9 cellular contexts compared by ENCODE assay signal in genomic region chr2:216139884-216140283, GRCh38. TPM values are rescaled to one million over a fixed set of nuclear protein-coding genes. Genes with fewer than 3 reads are reported as not detected.
A peak's percentile ranks its signal among the peaks of the same experiment; 100 is the strongest.
DNase-seq lines count a peak whose midpoint lies in the region; ATAC-seq and TF ChIP-seq lines count a peak whose summit lies in the region.
"Had no signal": no experiment of that assay in that cellular context is flagged by ENCODE, and none has a peak within 500 bp of the region (broad histone marks: within the 10 kb centered on the region; RNA-seq: fewer than 3 reads in every experiment).

No MANE protein-coding gene starts in this region.

- DNase-seq in DND-41, result no peak
- DNase-seq in amniotic epithelial cell (ENCODE audit: low read depth), result peak; percentile 60
- peak in 1 of 2 donors; percentile 9 for DNase-seq in memory B cell (ENCODE audit: low spot score in 2 of 2)
- no peak for DNase-seq in activated T-cell treated with anti-CD3 and anti-CD28 coated beads, Interleukin-2, amount 50 U/mL, for 4 hours
- no peak for DNase-seq in NCI-H1436 (lab: John Stamatoyannopoulos, UW)

- H2AFZ ChIP-seq in DND-41 (ENCODE audit: low read depth, low read length) (no peak overlapping the region), KMS-11 (ENCODE audit: low read depth) (no peak overlapping the region)

- H3K27ac Mint-ChIP-seq in memory B cell, result no peak overlapping the region

- H3K4me3 ChIP-seq in DND-41 (ENCODE audit: low read depth in 1 of 2, low read length in 2 of 2), result no peak overlapping the region
- no peak overlapping the region for H3K4me3 ChIP-seq in KMS-11 (IDR thresholded peaks at IDR 0.05; ENCODE audit: insufficient read depth, low read depth, low read length)
- H3K4me3 ChIP-seq: SJSA1 had no signal

- no peaks in the 10 kb centered on the region for H3K4me1 ChIP-seq in DND-41 (ENCODE audit: insufficient read depth, low read length)
- H3K4me1 ChIP-seq in KMS-11 (ENCODE audit: low read depth, poor library complexity, severe bottlenecking), result peaks cover 51% of the 10 kb centered on the region
- H3K4me1 ChIP-seq: SJSA1 had no signal

- H3K27me3 ChIP-seq in DND-41 (ENCODE audit: insufficient read depth, low read length, poor library complexity), result no peaks in the 10 kb centered on the region
- no peaks in the 10 kb centered on the region for H3K27me3 ChIP-seq in KMS-11 (ENCODE audit: insufficient read depth, low read depth)
- H3K27me3 ChIP-seq: SJSA1 had no signal

- ATAC-seq in DND-41 (ENCODE audit: insufficient read depth, low read depth), result peak; percentile 48; the same call in 2 of the 3 replicates
- peak; percentile 53 for ATAC-seq in memory B cell (ENCODE audit: low read depth)
- ATAC-seq in HG03175 (IDR thresholded peaks at IDR 0.05; ENCODE audit: unreplicated experiment), result no peak
- no peak for ATAC-seq in HG02610 (IDR thresholded peaks at IDR 0.05; ENCODE audit: unreplicated experiment)
- ATAC-seq in activated T-cell treated with anti-CD3 and anti-CD28 coated beads, Interleukin-2, amount 50 U/mL, for 4 hours, result no peak

- TF ChIP-seq CTCF in DND-41 (IDR thresholded peaks at IDR 0.05; ENCODE audit: borderline replicate concordance, extremely low read depth, low read length, poor library complexity, severe bottlenecking) (peak; percentile 56), KMS-11 (conservative IDR thresholded peaks at IDR 0.05; ENCODE audit: low read depth, low read length) (peak; percentile 60)

- H3K4me1 Mint-ChIP-seq in memory B cell, result peaks cover 6% of the 10 kb centered on the region
- H3K4me1 Mint-ChIP-seq in activated T-cell treated with anti-CD3 and anti-CD28 coated beads, Interleukin-2, amount 50 U/mL, for 4 hours (ENCODE audit: low read depth), result peaks cover 22% of the 10 kb centered on the region

- no peaks in the 10 kb centered on the region for H3K27me3 Mint-ChIP-seq in memory B cell
- H3K27me3 Mint-ChIP-seq in activated T-cell treated with anti-CD3 and anti-CD28 coated beads, Interleukin-2, amount 50 U/mL, for 4 hours (ENCODE audit: low read depth), result no peaks in the 10 kb centered on the region

- no peaks in the 10 kb centered on the region for H3K9me3 Mint-ChIP-seq in memory B cell
- no peaks in the 10 kb centered on the region for H3K9me3 Mint-ChIP-seq in activated T-cell treated with anti-CD3 and anti-CD28 coated beads, Interleukin-2, amount 50 U/mL, for 4 hours

- H3K4me2 ChIP-seq in DND-41 (ENCODE audit: insufficient read depth, low read length) (no peak overlapping the region), KMS-11 (no peak overlapping the region)

- H3K79me2 ChIP-seq in DND-41 (ENCODE audit: insufficient read depth, low read length) (peaks cover 45% of the 10 kb centered on the region), KMS-11 (ENCODE audit: insufficient read depth, low read depth) (peaks cover 10% of the 10 kb centered on the region)

- peaks cover 97% of the 10 kb centered on the region for H3K36me3 ChIP-seq in DND-41 (ENCODE audit: insufficient read depth, low read length)
- H3K36me3 ChIP-seq in KMS-11 (ENCODE audit: insufficient read depth), result peaks cover 56% of the 10 kb centered on the region

- H3K27ac ChIP-seq in DND-41 (ENCODE audit: low read length) (no peak overlapping the region), KMS-11 (no peak overlapping the region)
- H3K27ac ChIP-seq: SJSA1 had no signal

- no peak overlapping the region for H3K4me3 Mint-ChIP-seq in memory B cell
- H3K4me3 Mint-ChIP-seq in activated T-cell treated with anti-CD3 and anti-CD28 coated beads, Interleukin-2, amount 50 U/mL, for 4 hours, result no peak overlapping the region

- no peaks in the 10 kb centered on the region for H3K9me3 ChIP-seq in DND-41 (ENCODE audit: insufficient read depth, low read length, severe bottlenecking)
- H3K9me3 ChIP-seq: SJSA1 had no signal

- H3K9ac ChIP-seq in DND-41 (ENCODE audit: low read depth, low read length) (no peak overlapping the region), KMS-11 (no peak overlapping the region)

- peaks cover 28% of the 10 kb centered on the region for H3K36me3 Mint-ChIP-seq in memory B cell
- H3K36me3 Mint-ChIP-seq in activated T-cell treated with anti-CD3 and anti-CD28 coated beads, Interleukin-2, amount 50 U/mL, for 4 hours (ENCODE audit: insufficient read depth), result peaks cover 61% of the 10 kb centered on the region

- peaks cover 28% of the 10 kb centered on the region; the same call in 1 of the 2 replicates for H4K20me1 ChIP-seq in DND-41 (ENCODE audit: insufficient read depth, low read length)
- no peaks in the 10 kb centered on the region for H4K20me1 ChIP-seq in KMS-11 (ENCODE audit: insufficient read depth)

RNA-seq across cellular contexts. Expression of gene XRCC5, which starts 30.7 kb away (rescaled TPM):
- 100 to 1,000 TPM; 460 to 524 (median 513) TPM for total RNA-seq in activated T-cell treated with anti-CD3 and anti-CD28 coated beads, Interleukin-2, amount 50 U/mL, for 4 hours

RNA-seq across cellular contexts. Expression of gene TMEM169, which starts 58.2 kb away (rescaled TPM):
- total RNA-seq in activated T-cell treated with anti-CD3 and anti-CD28 coated beads, Interleukin-2, amount 50 U/mL, for 4 hours, result under 1 TPM; 0.08 to 0.53 (median 0.27) TPM

RNA-seq across cellular contexts. Expression of gene PECR, which starts 58.3 kb away (rescaled TPM):
- 1 to 10 TPM; 4.7 to 6.9 (median 6.0) TPM for total RNA-seq in activated T-cell treated with anti-CD3 and anti-CD28 coated beads, Interleukin-2, amount 50 U/mL, for 4 hours

Comparison
In these comparisons a context has a peak if more than half of its experiments do, and no peak if none do; other contexts are left out.
1. ATAC-seq: peak in DND-41 (single experiment) and memory B cell (single experiment); none in HG03175 (single experiment), HG02610 (single experiment) and activated T-cell treated with anti-CD3 and anti-CD28 coated beads, Interleukin-2, amount 50 U/mL, for 4 hours (0 of 2).